Comparison of ENCODE assay signal across 24 cellular contexts in the genomic region with DNA sequence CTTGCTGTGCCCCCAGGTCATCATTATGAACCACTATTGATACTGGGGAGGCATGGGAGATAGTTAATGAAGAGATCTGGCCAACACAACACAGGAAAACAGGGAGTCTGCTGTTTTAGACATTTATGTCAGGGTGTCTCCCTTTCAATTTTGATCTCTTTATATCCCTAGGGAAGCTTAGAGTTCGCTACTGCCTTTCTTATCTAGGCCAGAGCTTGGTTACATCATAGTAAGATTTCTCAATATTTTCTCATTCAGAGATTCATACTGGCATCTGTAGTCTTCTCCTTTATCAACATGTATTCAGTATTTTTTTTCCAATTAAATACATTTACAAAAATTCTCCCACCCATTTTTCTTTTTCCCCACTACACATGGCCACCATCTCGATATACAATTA.
DNase-seq lines count a peak whose midpoint lies in the region; ATAC-seq and TF ChIP-seq lines count a peak whose summit lies in the region.
"Had no signal": no experiment of that assay in that cellular context is flagged by ENCODE, and none has a peak within 500 bp of the region (broad histone marks: within the 10 kb centered on the region; RNA-seq: fewer than 3 reads in every experiment).

No MANE protein-coding gene starts in this region.

- TF ChIP-seq CTCF in left ventricle myocardium inferior (IDR thresholded peaks at IDR 0.05; ENCODE audit: borderline replicate concordance) = no peak
- no peak for TF ChIP-seq CTCF in NB4 (IDR thresholded peaks at IDR 0.05; ENCODE audit: low read depth, low read length)
- TF ChIP-seq CTCF in fibroblast of villous mesenchyme (IDR thresholded peaks at IDR 0.05; ENCODE audit: insufficient read depth, low read depth, low read length) = no peak

- H3K4me3 ChIP-seq in left ventricle myocardium inferior = no peak overlapping the region
- no peak overlapping the region for H3K4me3 ChIP-seq in NB4 (ENCODE audit: low read depth, low read length)
- H3K4me3 ChIP-seq in fibroblast of villous mesenchyme (ENCODE audit: low read depth, low read length) = no peak overlapping the region
- H3K4me3 ChIP-seq: BLaER1 treated with 17β-estradiol and CSF1 and Interleukin-3, amounts not matched to agents 10 nM and 100 nM; GM12878; GM23338; SJCRH30 had no signal

- DNase-seq in left ventricle myocardium superior (no peak), left ventricle myocardium inferior (no peak), NB4 (ENCODE audit: low read depth) (peak; percentile 22), fibroblast of villous mesenchyme (ENCODE audit: low read depth) (peak; percentile 51), cerebellar cortex (ENCODE audit: low spot score) (no peak)
- DNase-seq: Caco-2; CD4-positive, alpha-beta T cell; GDM1; H9; KBM-7; NCI-H1092; NCI-H1417 treated with DMSO at 0.1 percent for 48 hours; NCI-H187; NCI-H2081 treated with DMSO at 0.1 percent for 48 hours; NCI-H2171 treated with DMSO at 0.1 percent for 48 hours; NCI-H524; NCI-H774; SJCRH30 had no signal

- peaks cover under 1% of the 10 kb centered on the region for H3K27me3 ChIP-seq in left ventricle myocardium inferior (ENCODE audit: low read depth)
- H3K27me3 ChIP-seq: BLaER1 treated with 17β-estradiol and CSF1 and Interleukin-3, amounts not matched to agents 10 nM and 100 nM; SJCRH30 had no signal

- H3K9me3 ChIP-seq in left ventricle myocardium inferior (replicated peaks) = peaks cover 7% of the 10 kb centered on the region
- H3K9me3 ChIP-seq: SJCRH30 had no signal

- intact Hi-C loops in left ventricle myocardium superior (cut with micrococcal nuclease) = no loop called here
- intact Hi-C loops in left ventricle myocardium inferior (cut with micrococcal nuclease) = no loop called here

- no peaks in the 10 kb centered on the region for H3K36me3 ChIP-seq in left ventricle myocardium inferior
- H3K36me3 ChIP-seq: BLaER1 treated with 17β-estradiol and CSF1 and Interleukin-3, amounts not matched to agents 10 nM and 100 nM; SJCRH30 had no signal

- ATAC-seq in left ventricle myocardium superior (peak; percentile 61), HG03521 (IDR thresholded peaks at IDR 0.05; ENCODE audit: unreplicated experiment) (no peak), GM19463 (IDR thresholded peaks at IDR 0.05; ENCODE audit: unreplicated experiment) (no peak)
- ATAC-seq: GM12878, GM23338, SK-N-SH treated with all-trans-retinoic acid at 6 μM for 48 hours had no signal

- H3K4me1 ChIP-seq in left ventricle myocardium inferior = no peaks in the 10 kb centered on the region
- H3K4me1 ChIP-seq: SJCRH30 had no signal

- no peak for TF ChIP-seq POLR2A in NB4 (IDR thresholded peaks at IDR 0.05; ENCODE audit: extremely low read depth, insufficient read length)

- no peak overlapping the region for H3K27ac ChIP-seq in left ventricle myocardium inferior (replicated peaks)
- H3K27ac ChIP-seq: BLaER1 treated with 17β-estradiol and CSF1 and Interleukin-3, amounts not matched to agents 10 nM and 100 nM; SJCRH30 had no signal

Comparison
In these comparisons a context has a peak if more than half of its experiments do, and no peak if none do; other contexts are left out.
1. DNase-seq: peak in NB4 (single experiment) and fibroblast of villous mesenchyme (single experiment); none in left ventricle myocardium superior (single experiment), left ventricle myocardium inferior (single experiment) and cerebellar cortex (single experiment).